8 cellular contexts compared by ENCODE assay signal in the genomic region with DNA sequence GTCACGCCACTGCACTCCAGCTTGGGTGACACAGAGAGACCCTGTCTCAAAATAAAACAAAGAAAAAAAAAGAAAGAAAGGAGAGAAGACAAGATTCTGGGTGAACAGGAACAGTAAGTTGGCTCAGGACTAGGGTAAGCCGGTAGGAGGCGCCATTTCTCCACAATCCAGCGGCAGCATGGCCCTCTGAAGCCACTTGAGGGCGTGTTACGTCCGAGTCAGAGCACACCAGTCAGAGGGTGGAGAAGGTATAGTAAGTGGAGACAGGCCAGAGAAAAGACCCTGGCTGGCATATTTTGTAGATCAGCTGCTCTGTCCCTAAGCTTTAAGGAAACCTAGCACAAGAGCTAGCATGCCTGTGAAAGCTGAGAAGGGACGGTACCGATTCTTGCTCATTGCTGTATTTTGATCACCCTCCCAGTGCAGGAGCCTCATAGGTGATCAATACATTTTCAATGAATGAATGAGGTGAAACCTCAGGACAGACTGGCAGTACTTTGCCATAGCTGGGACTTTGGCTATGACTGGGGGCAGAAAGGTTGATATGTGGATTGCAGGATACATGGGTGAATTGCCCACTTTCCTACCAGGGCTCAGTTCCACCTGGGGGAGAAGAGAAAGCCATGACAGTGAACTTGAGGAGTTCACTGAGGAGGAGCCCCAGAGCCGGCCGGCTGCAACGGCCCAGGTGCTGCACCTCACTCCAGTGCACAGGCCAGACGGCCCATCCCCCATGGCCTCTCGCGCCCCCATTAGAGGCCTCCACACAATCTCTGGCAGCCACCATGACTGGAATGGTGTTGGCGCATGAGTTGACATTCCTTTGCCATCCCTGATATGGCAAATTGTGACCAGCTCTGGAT. TPM values are rescaled to one million over a fixed set of nuclear protein-coding genes. Genes with fewer than 3 reads are reported as not detected.
DNase-seq lines count a peak whose midpoint lies in the region; ATAC-seq and TF ChIP-seq lines count a peak whose summit lies in the region.

No MANE protein-coding gene starts in this region.

- H3K27me3 Mint-ChIP-seq in nephron (ENCODE audit: low read depth), result peaks cover 33% of the 10 kb centered on the region

- no peaks in the 10 kb centered on the region for H3K36me3 Mint-ChIP-seq in nephron (ENCODE audit: low read depth)

- H3K36me3 ChIP-seq in BE2C, result no peaks in the 10 kb centered on the region
- H3K36me3 ChIP-seq in OCI-LY7 (ENCODE audit: insufficient read depth, low read length), result peaks cover 88% of the 10 kb centered on the region

- intact Hi-C loops in OCI-LY7 (cut with micrococcal nuclease; ENCODE audit: unreplicated experiment), result loop anchor here (1.0 to 2.0 kb wide), 6 partner anchors 21 to 217 kb away; a partner anchor contains a TSS

- peak; percentile 93 for ATAC-seq in esophagus mucosa

- no peaks in the 10 kb centered on the region for H3K9me2 ChIP-seq in OCI-LY7 (ENCODE audit: insufficient read depth, low read length)

- no peak for TF ChIP-seq EP300 in Ishikawa (IDR thresholded peaks at IDR 0.05; ENCODE audit: borderline replicate concordance)

- peak; percentile 100 for TF ChIP-seq CTCF in BE2C (IDR thresholded peaks at IDR 0.05; ENCODE audit: low read depth, low read length)
- TF ChIP-seq CTCF in OCI-LY7 (conservative IDR thresholded peaks at IDR 0.05; ENCODE audit: low read length), result peak; percentile 100
- TF ChIP-seq CTCF in nephron (IDR thresholded peaks at IDR 0.05; ENCODE audit: unreplicated experiment in 3 of 3), result peak; percentile 90 to 98 (median 92)

- H3K27ac Mint-ChIP-seq in nephron, result no peak overlapping the region

- no peaks in the 10 kb centered on the region for H4K20me1 ChIP-seq in OCI-LY7 (ENCODE audit: insufficient read depth, low read length)

- POLR2A ChIA-PET in OCI-LY7 (lab: Charles Lee), result interaction anchor here (1.1 to 2.3 kb wide), 2 partner anchors 13 to 19 kb away, joined by 3 to 9 read pairs; no protein-coding TSS in a partner anchor

- H3K27me3 ChIP-seq in BE2C, result no peaks in the 10 kb centered on the region

- H3K4me1 Mint-ChIP-seq in nephron, result peaks cover 4% of the 10 kb centered on the region

- CTCF ChIA-PET in OCI-LY7 (lab: Charles Lee; ENCODE audit: unreplicated experiment), result interaction anchor here (0.7 to 2.1 kb wide), 5 partner anchors 11 to 134 kb away, joined by 3 to 9 read pairs (median 4); a partner anchor contains a TSS

- no peaks in the 10 kb centered on the region for H3K9me3 Mint-ChIP-seq in nephron

- no peak overlapping the region for H3K4me3 ChIP-seq in BE2C (ENCODE audit: low read depth, low read length)
- H3K4me3 ChIP-seq in OCI-LY7 (ENCODE audit: low read depth, low read length, poor library complexity, severe bottlenecking), result peak overlapping the region; percentile 46

- TF ChIP-seq RAD21 in Ishikawa (IDR thresholded peaks at IDR 0.05; ENCODE audit: low read depth), result peak; percentile 98

- no peak overlapping the region; the same call in 1 of the 2 replicates for H2AFZ ChIP-seq in OCI-LY7 (ENCODE audit: low read length)

- H3K79me2 ChIP-seq in OCI-LY7 (ENCODE audit: insufficient read depth, low read depth, low read length), result peaks cover 18% of the 10 kb centered on the region; the same call in 1 of the 2 replicates

- H3K9me3 ChIP-seq in BE2C, result no peaks in the 10 kb centered on the region
- H3K9me3 ChIP-seq in OCI-LY7 (ENCODE audit: low read length), result no peaks in the 10 kb centered on the region

- peak overlapping the region; percentile 72 for H3K4me2 ChIP-seq in OCI-LY7 (ENCODE audit: low read length)

- peaks cover 7% of the 10 kb centered on the region for H3K4me1 ChIP-seq in BE2C
- H3K4me1 ChIP-seq in OCI-LY7 (ENCODE audit: insufficient read depth, low read length, poor library complexity, severe bottlenecking), result peaks cover 60% of the 10 kb centered on the region

- H3K4me3 Mint-ChIP-seq in nephron, result no peak overlapping the region

- H3K27ac ChIP-seq in OCI-LY7 (ENCODE audit: low read depth, low read length, poor library complexity, severe bottlenecking), result peak overlapping the region; percentile 87

- DNase-seq in BE2C (peak; percentile 89), GM19238 (ENCODE audit: insufficient read length, low spot score) (peak; percentile 80), OCI-LY7 (ENCODE audit: low spot score) (peak; percentile 95)
- peak; percentile 94 for DNase-seq in activated CD8-positive, alpha-beta memory T cell treated with anti-CD3 and anti-CD28 coated beads, Interleukin-2, amount 50 U/mL, for 48 hours
- DNase-seq in stimulated activated naive CD4-positive, alpha-beta T cell treated with Interleukin-2 at 50 U/mL for 16 hours (lab: John Stamatoyannopoulos, UW), result peak; percentile 84

- BruUV-seq in OCI-LY7 (replicated peaks; lab: Mats Ljungman, UMichigan), result no TSS peak

TF ChIP-seq in Ishikawa, 13 proteins besides CTCF, POLR2A, EP300 and RAD21:
- TF ChIP-seq NFIC (IDR thresholded peaks at IDR 0.05), result no peak
- TF ChIP-seq, protein P1, sequence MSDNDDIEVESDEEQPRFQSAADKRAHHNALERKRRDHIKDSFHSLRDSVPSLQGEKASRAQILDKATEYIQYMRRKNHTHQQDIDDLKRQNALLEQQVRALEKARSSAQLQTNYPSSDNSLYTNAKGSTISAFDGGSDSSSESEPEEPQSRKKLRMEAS (IDR thresholded peaks at IDR 0.05), result 0 out of 2 replicates have a peak, but pooled peaks have one; percentile 21
- TF ChIP-seq FOXM1 (IDR thresholded peaks at IDR 0.05; ENCODE audit: borderline replicate concordance, low read depth), result no peak

RNA-seq across cellular contexts. Expression of a gene that starts 23.5 kb away (rescaled TPM):
- 3.4 TPM for polyA plus RNA-seq in BE2C (2012; ENCODE audit: insufficient read depth, insufficient read length, low read depth)
- 28.6 and 33.5 TPM in 2 replicates for total RNA-seq in OCI-LY7 (2014; rRNA removed; shearing (Covaris generic))
- total RNA-seq in OCI-LY7 (2022) (59.5 and 66.5 TPM in 2 replicates), esophagus mucosa (1.00 TPM)

RNA-seq across cellular contexts. Expression of a gene that starts 32.8 kb away (rescaled TPM):
- polyA plus RNA-seq in BE2C (2012; ENCODE audit: insufficient read depth, insufficient read length, low read depth), result 63.4 TPM
- total RNA-seq in OCI-LY7 (2014; rRNA removed; shearing (Covaris generic)), result 18.5 and 29.3 TPM in 2 replicates
- 14.5 and 16.6 TPM in 2 replicates for total RNA-seq in OCI-LY7 (2022)
- total RNA-seq in esophagus mucosa, result 9.7 TPM

RNA-seq across cellular contexts. Expression of a gene that starts 38.8 kb away (rescaled TPM):
- 29.2 TPM for polyA plus RNA-seq in BE2C (2012; ENCODE audit: insufficient read depth, insufficient read length, low read depth)
- total RNA-seq in OCI-LY7 (2014; rRNA removed; shearing (Covaris generic)), result 0.73 and 0.77 TPM in 2 replicates
- total RNA-seq in OCI-LY7 (2022) (1.1 and 1.3 TPM in 2 replicates), esophagus mucosa (0.32 TPM)

Comparison
In these comparisons a context has a peak if more than half of its experiments do, and no peak if none do; other contexts are left out.
1. RNA of a gene that starts 23.5 kb away (total RNA-seq): 28.6 to 66.5 TPM in OCI-LY7; 1.00 TPM in esophagus mucosa (single experiment); every median in the first group is over 10 times any median in the second.
2. Peak in every context shown above with its lines, with median percentiles within 50 percentile points of each other: DNase-seq and CTCF ChIP-seq.